ENCODE assay signal across 1 cellular context in genomic region chr5:32444191-32444945, GRCh38.
TF ChIP-seq lines count a peak whose summit lies in the region.

TSS of gene ZFR (minus strand) at chr5:32444740. CDS start at chr5:32444658, 82 bp downstream.

TF ChIP-seq in HepG2, 621 proteins besides CTCF, POLR2A, EP300 and RAD21 (continued from another document and continues in another):
- TF ChIP-seq ZNF710 (CRISPR knock-in tag; IDR thresholded peaks at IDR 0.05; ENCODE audit: borderline replicate concordance) (peak; percentile 68; the same call in 1 of the 2 replicates), ZNF724P (CRISPR knock-in tag; IDR thresholded peaks at IDR 0.05; ENCODE audit: borderline replicate concordance) (peak; percentile 71; the same call in 1 of the 2 replicates), SMAD3 (CRISPR knock-in tag; IDR thresholded peaks at IDR 0.05) (0 out of 2 replicates have a peak, but pooled peaks have one; percentile 32), KDM5A (IDR thresholded peaks at IDR 0.05; ENCODE audit: borderline replicate concordance, low read length) (no peak), NR1H2 (CRISPR knock-in tag; IDR thresholded peaks at IDR 0.05; ENCODE audit: borderline replicate concordance, low read depth) (no peak), HMGXB4 (CRISPR knock-in tag; IDR thresholded peaks at IDR 0.05; ENCODE audit: borderline replicate concordance in 1 of 2, low read depth in 1 of 2) (peak; percentile 66 to 68; a peak in 2 of 4 replicates), ZNF569 (CRISPR knock-in tag; IDR thresholded peaks at IDR 0.05; ENCODE audit: borderline replicate concordance) (no peak), MAX (IDR thresholded peaks at IDR 0.05) (peak; percentile 100), ZNF234 (CRISPR knock-in tag; conservative IDR thresholded peaks at IDR 0.05) (peak; percentile 22; the same call in 1 of the 2 replicates), ZSCAN25 (CRISPR knock-in tag; IDR thresholded peaks at IDR 0.05) (0 out of 2 replicates have a peak, but pooled peaks have one; percentile 59), SIX4 (CRISPR knock-in tag; IDR thresholded peaks at IDR 0.05) (peak; percentile 26; the same call in 1 of the 2 replicates), HNF4G (IDR thresholded peaks at IDR 0.05; ENCODE audit: borderline replicate concordance, low read depth, low read length) (peak; percentile 71; the same call in 1 of the 2 replicates), HNF4G (CRISPR knock-in tag; IDR thresholded peaks at IDR 0.05; ENCODE audit: borderline replicate concordance, low read depth) (peak; percentile 61; the same call in 1 of the 2 replicates), DR1 (CRISPR knock-in tag; IDR thresholded peaks at IDR 0.05) (peak; percentile 50; the same call in 1 of the 2 replicates), ZNF773 (CRISPR knock-in tag; IDR thresholded peaks at IDR 0.05; ENCODE audit: borderline replicate concordance) (0 out of 2 replicates have a peak, but pooled peaks have one; percentile 43), KDM5B (CRISPR knock-in tag; IDR thresholded peaks at IDR 0.05; ENCODE audit: borderline replicate concordance) (peak; percentile 99), ZNF616 (CRISPR knock-in tag; IDR thresholded peaks at IDR 0.05; ENCODE audit: low read depth) (peak; percentile 82), ZNF576 (CRISPR knock-in tag; IDR thresholded peaks at IDR 0.05) (no peak), DDIT3 (CRISPR knock-in tag; IDR thresholded peaks at IDR 0.05) (0 out of 2 replicates have a peak, but pooled peaks have one; percentile 18), ZNF598 (CRISPR knock-in tag; IDR thresholded peaks at IDR 0.05; ENCODE audit: borderline replicate concordance) (peak; percentile 84; the same call in 1 of the 2 replicates), MBNL3 (CRISPR knock-in tag; conservative IDR thresholded peaks at IDR 0.05) (no peak), MLXIP (CRISPR knock-in tag; IDR thresholded peaks at IDR 0.05; ENCODE audit: borderline replicate concordance) (no peak), KLF11 (CRISPR knock-in tag; IDR thresholded peaks at IDR 0.05) (0 out of 2 replicates have a peak, but pooled peaks have one; percentile 70), ZNF772 (CRISPR knock-in tag; IDR thresholded peaks at IDR 0.05) (peak; percentile 89), ZBTB14 (CRISPR knock-in tag; IDR thresholded peaks at IDR 0.05) (peak; percentile 53; the same call in 1 of the 2 replicates), RXRA (CRISPR knock-in tag; IDR thresholded peaks at IDR 0.05) (peak; percentile 48; the same call in 1 of the 2 replicates), PTBP1 (IDR thresholded peaks at IDR 0.05; ENCODE audit: low read depth, low read length, poor library complexity, severe bottlenecking) (no peak), YY1 (IDR thresholded peaks at IDR 0.05; ENCODE audit: insufficient read depth, insufficient replicate concordance, low read depth, low read length) (peak; percentile 85), ZFX (CRISPR knock-in tag; IDR thresholded peaks at IDR 0.05; ENCODE audit: low read depth) (peak; percentile 90), ZNF543 (CRISPR knock-in tag; IDR thresholded peaks at IDR 0.05) (0 out of 2 replicates have a peak, but pooled peaks have one; percentile 63), SMAD1 (CRISPR knock-in tag; IDR thresholded peaks at IDR 0.05; ENCODE audit: borderline replicate concordance, low read depth) (0 out of 2 replicates have a peak, but pooled peaks have one; percentile 24), GFI1 (CRISPR knock-in tag; IDR thresholded peaks at IDR 0.05; ENCODE audit: borderline replicate concordance) (peak; percentile 52; the same call in 1 of the 2 replicates), KAT8 (CRISPR knock-in tag; IDR thresholded peaks at IDR 0.05) (peak; percentile 21; the same call in 1 of the 2 replicates), ZNF253 (CRISPR knock-in tag; IDR thresholded peaks at IDR 0.05; ENCODE audit: borderline replicate concordance) (peak; percentile 96), NCOA2 (CRISPR knock-in tag; IDR thresholded peaks at IDR 0.05) (no peak), TFDP1 (CRISPR knock-in tag; IDR thresholded peaks at IDR 0.05; ENCODE audit: borderline replicate concordance) (peak; percentile 98), BRF2 (CRISPR knock-in tag; IDR thresholded peaks at IDR 0.05) (peak; percentile 88; the same call in 1 of the 2 replicates), ZFY (CRISPR knock-in tag; IDR thresholded peaks at IDR 0.05) (peak; percentile 90), ZNF788 (CRISPR knock-in tag; IDR thresholded peaks at IDR 0.05; ENCODE audit: borderline replicate concordance) (0 out of 2 replicates have a peak, but pooled peaks have one; percentile 41), SIN3B (IDR thresholded peaks at IDR 0.05; ENCODE audit: low read length) (no peak), TFE3 (CRISPR knock-in tag; IDR thresholded peaks at IDR 0.05) (0 out of 2 replicates have a peak, but pooled peaks have one; percentile 41), ZNF777 (CRISPR knock-in tag; IDR thresholded peaks at IDR 0.05) (peak; percentile 91), ZNF749 (CRISPR knock-in tag; IDR thresholded peaks at IDR 0.05; ENCODE audit: borderline replicate concordance) (0 out of 2 replicates have a peak, but pooled peaks have one; percentile 66), ZNF607 (CRISPR knock-in tag; IDR thresholded peaks at IDR 0.05; ENCODE audit: borderline replicate concordance) (peak; percentile 96), TGIF2 (CRISPR knock-in tag; IDR thresholded peaks at IDR 0.05) (peak; percentile 15; the same call in 1 of the 2 replicates), MXD4 (CRISPR knock-in tag; IDR thresholded peaks at IDR 0.05) (peak; percentile 94), CSRNP2 (CRISPR knock-in tag; conservative IDR thresholded peaks at IDR 0.05; ENCODE audit: low read depth) (no peak)
